8 cellular contexts compared by ENCODE assay signal in genomic region chr10:24196426-24197039, GRCh38. TPM values are rescaled to one million over a fixed set of nuclear protein-coding genes. Genes with fewer than 3 reads are reported as not detected.
DNase-seq lines count a peak whose midpoint lies in the region; ATAC-seq and TF ChIP-seq lines count a peak whose summit lies in the region.

No MANE protein-coding gene starts in this region.

- DNase-seq in Caco-2 = peak; percentile 88 to 93
- DNase-seq in HK-2 (ENCODE audit: unreplicated experiment) = peak; percentile 59
- DNase-seq in RWPE1 (ENCODE audit: low spot score) = peak; percentile 58
- peak; percentile 17 for DNase-seq in activated gamma-delta T cell treated with anti-CD3 and anti-CD28 coated beads, Interleukin-2, amount 50 U/mL, for 16 hours (ENCODE audit: low read depth)
- DNase-seq in glomerular visceral epithelial cell (ENCODE audit: extremely low spot score) = peak; percentile 66
- DNase-seq in pons (ENCODE audit: low spot score) = peak; percentile 78
- DNase-seq in NCI-H128 (lab: John Stamatoyannopoulos, UW; ENCODE audit: unreplicated experiment) = no peak

- TF ChIP-seq CTCF in Caco-2 (IDR thresholded peaks at IDR 0.05; ENCODE audit: insufficient read depth in 1 of 2, low read depth in 1 of 2, low read length in 1 of 2, severe bottlenecking in 1 of 2, unreplicated experiment in 1 of 2) = peak; percentile 99
- TF ChIP-seq CTCF in RWPE1 (conservative IDR thresholded peaks at IDR 0.05; ENCODE audit: low read depth) = peak; percentile 93

- no peaks in the 10 kb centered on the region for H3K4me1 Mint-ChIP-seq in Caco-2 (ENCODE audit: low read depth, unreplicated experiment)

- no TSS peak for BruUV-seq in Caco-2 (replicated peaks; lab: Mats Ljungman, UMichigan)

- peak; percentile 94 for ATAC-seq in GM19463 (IDR thresholded peaks at IDR 0.05; ENCODE audit: unreplicated experiment)

- H3K27me3 ChIP-seq in Caco-2 (replicated peaks; ENCODE audit: control insufficient read depth, insufficient read depth, low read length) = no peaks in the 10 kb centered on the region

- CTCF ChIA-PET in Caco-2 (lab: Charles Lee) = interaction anchor here (0.6 to 1.2 kb wide), 3 partner anchors 123 to 202 kb away, joined by 3 to 6 read pairs (median 3); no protein-coding TSS in a partner anchor
- CTCF ChIA-PET in RWPE1 (lab: Yijun Ruan, JAX) = interaction anchor here (0.6 to 1.1 kb wide), 7 partner anchors 10 to 904 kb away, joined by 3 to 8 read pairs (median 3); no protein-coding TSS in a partner anchor

- no peaks in the 10 kb centered on the region for H3K36me3 ChIP-seq in Caco-2 (ENCODE audit: control insufficient read depth, insufficient read depth, low read length)

- no peaks in the 10 kb centered on the region for H3K27me3 Mint-ChIP-seq in Caco-2 (ENCODE audit: insufficient read depth, unreplicated experiment)

- H3K9me3 Mint-ChIP-seq in Caco-2 (ENCODE audit: unreplicated experiment) = no peaks in the 10 kb centered on the region

- H3K4me3 ChIP-seq in Caco-2 (ENCODE audit: low read depth, low read length) = no peak overlapping the region

- H3K27ac ChIP-seq in RWPE1 = no peak overlapping the region

- H3K4me3 Mint-ChIP-seq in Caco-2 (ENCODE audit: unreplicated experiment) = no peak overlapping the region

- no peak overlapping the region for H3K27ac Mint-ChIP-seq in Caco-2 (ENCODE audit: unreplicated experiment)

- no peaks in the 10 kb centered on the region for H3K36me3 Mint-ChIP-seq in Caco-2 (ENCODE audit: insufficient read depth, unreplicated experiment)

- POLR2A ChIA-PET in Caco-2 (lab: Charles Lee) (no interaction called here), RWPE1 (lab: Yijun Ruan, JAX; ENCODE audit: low non-redundant PET) (no interaction called here)

- no peaks in the 10 kb centered on the region for H3K9me3 ChIP-seq in Caco-2

- intact Hi-C loops in Caco-2 (cut with micrococcal nuclease; ENCODE audit: unreplicated experiment) = loop anchor here (1.0 to 5.0 kb wide), 6 partner anchors 123 to 361 kb away; no protein-coding TSS in a partner anchor

- H3K4me1 ChIP-seq in Caco-2 = peaks cover 7% of the 10 kb centered on the region

RNA-seq across cellular contexts. Expression of gene KIAA1217, which starts 12.4 kb away (rescaled TPM):
- total RNA-seq in Caco-2 (2022) = 166 and 171 TPM in 2 replicates
